In genomic region chr19:41261474-41262190, GRCh38 we compare ENCODE assay signal across 8 cellular contexts. TPM values are rescaled to one million over a fixed set of nuclear protein-coding genes. Genes with fewer than 3 reads are reported as not detected.
DNase-seq lines count a peak whose midpoint lies in the region; ATAC-seq and TF ChIP-seq lines count a peak whose summit lies in the region.

No MANE protein-coding gene starts in this region.

- peak overlapping the region; percentile 90 for H3K56ac ChIP-seq in mesendoderm (ENCODE audit: low read length)

- H3K27ac ChIP-seq in heart right ventricle (peak overlapping the region; percentile 88 to 99 (median 96)), breast epithelium (peak overlapping the region; percentile 98 to 100), mesendoderm (ENCODE audit: low read depth, low read length) (no peak overlapping the region), uterus (peak overlapping the region; percentile 94 to 98)

- 58 to 60% methylated on average over 10 of the region's 10 CpGs for WGBS in heart right ventricle, 2 donors
- no CpG with 5 or more reads among the region's 10 CpGs for WGBS in mesendoderm (ENCODE audit: extremely low coverage, insufficient coverage, low lambda C conversion rate)

- H2AK5ac ChIP-seq in mesendoderm (ENCODE audit: low read length) = no peak overlapping the region

- peak in 1 of 2 donors; percentile 14 for DNase-seq in heart right ventricle
- DNase-seq in left cardiac atrium = no peak
- no peak for DNase-seq in breast epithelium (ENCODE audit: low spot score in 2 of 2)
- no peak for DNase-seq in mesendoderm
- DNase-seq in uterus = no peak
- DNase-seq in amygdala (lab: John Stamatoyannopoulos, UW) = no peak

- H3K4me3 ChIP-seq in heart right ventricle (peak overlapping the region; percentile 44 to 81 (median 64)), breast epithelium (peak overlapping the region; percentile 73 to 87 (median 75)), mesendoderm (ENCODE audit: low read length) (no peak overlapping the region), uterus (peak overlapping the region; percentile 60 to 80)

- no peak overlapping the region for H2BK5ac ChIP-seq in mesendoderm (ENCODE audit: low read length)

- intact Hi-C loops in heart right ventricle (cut with DNase I) (loop anchor here in 7 of 10 donors (1.0 to 10.0 kb wide), 9 partner anchors 34 to 597 kb away; partner anchors contain the start of genes B9D2 (in 1 of the 7) and TGFB1 (in 1 of the 7)), left cardiac atrium (cut with DNase I) (loop anchor here (1.0 to 2.0 kb wide), 3 partner anchors 35 to 57 kb away; no protein-coding TSS in a partner anchor), breast epithelium (cut with DNase I; ENCODE audit: low total_unique reads) (no loop called here), uterus (cut with DNase I; ENCODE audit: low total_unique reads) (loop anchor here (5.0 kb wide), 1 partner anchor 59 kb away; no protein-coding TSS in a partner anchor)

- H3K79me2 ChIP-seq in mesendoderm (ENCODE audit: control insufficient read depth, insufficient read depth, low read length) = peaks cover 24% of the 10 kb centered on the region

- peak overlapping the region; percentile 69 for H3K9ac ChIP-seq in mesendoderm (ENCODE audit: low read length)

- H3K4me2 ChIP-seq in mesendoderm (ENCODE audit: low read length) = peak overlapping the region; percentile 58

- H3K23ac ChIP-seq in mesendoderm (ENCODE audit: low read length) = no peak overlapping the region

- H3K27me3 ChIP-seq in heart right ventricle (no peaks in the 10 kb centered on the region), breast epithelium (no peaks in the 10 kb centered on the region), mesendoderm (ENCODE audit: insufficient read depth, low read length, poor library complexity) (no peaks in the 10 kb centered on the region), uterus (no peaks in the 10 kb centered on the region)

- H3K4me1 ChIP-seq in heart right ventricle (peaks cover 6 to 25% (median 14%) of the 10 kb centered on the region in 9 donors), breast epithelium (peaks cover 0 to 6% of the 10 kb centered on the region in 2 donors), mesendoderm (ENCODE audit: control insufficient read depth, low read depth, low read length) (peaks cover 1% of the 10 kb centered on the region), uterus (peaks cover 0 to 5% of the 10 kb centered on the region in 2 donors)

- no peak overlapping the region for H2BK120ac ChIP-seq in mesendoderm (ENCODE audit: low read depth, low read length)

- no peak for ATAC-seq in heart right ventricle
- no peak for ATAC-seq in left cardiac atrium
- no peak for ATAC-seq in GM19395 (IDR thresholded peaks at IDR 0.05; ENCODE audit: unreplicated experiment)
- ATAC-seq in HG03354 (IDR thresholded peaks at IDR 0.05; ENCODE audit: poor library complexity, severe bottlenecking, unreplicated experiment) = no peak

- no peak overlapping the region for H4K5ac ChIP-seq in mesendoderm (ENCODE audit: low read length)

- no peak overlapping the region for H3K18ac ChIP-seq in mesendoderm (ENCODE audit: low read length)

- no peak overlapping the region for H3K4ac ChIP-seq in mesendoderm (ENCODE audit: low read depth, low read length)

- H3K79me1 ChIP-seq in mesendoderm (ENCODE audit: low read length) = no peaks in the 10 kb centered on the region

- TF ChIP-seq POLR2A in breast epithelium (IDR thresholded peaks at IDR 0.05) (no peak), uterus (IDR thresholded peaks at IDR 0.05) (no peak)

- H3K36me3 ChIP-seq in heart right ventricle = peaks cover 0 to 34% (median 8%) of the 10 kb centered on the region in 9 donors
- H3K36me3 ChIP-seq in breast epithelium = no peaks in the 10 kb centered on the region
- peaks cover 2% of the 10 kb centered on the region for H3K36me3 ChIP-seq in mesendoderm (ENCODE audit: control insufficient read depth, insufficient read depth, low read length)
- no peaks in the 10 kb centered on the region for H3K36me3 ChIP-seq in uterus

- no peak overlapping the region for H2BK15ac ChIP-seq in mesendoderm (replicated peaks; ENCODE audit: low read depth)

- no peaks in the 10 kb centered on the region for H3K9me3 ChIP-seq in heart right ventricle
- no peaks in the 10 kb centered on the region for H3K9me3 ChIP-seq in breast epithelium
- H3K9me3 ChIP-seq in uterus = no peaks in the 10 kb centered on the region

- H4K8ac ChIP-seq in mesendoderm (ENCODE audit: low read depth, low read length) = no peak overlapping the region

- TF ChIP-seq CTCF in heart right ventricle (IDR thresholded peaks at IDR 0.05) = no peak
- TF ChIP-seq CTCF in breast epithelium (IDR thresholded peaks at IDR 0.05) = no peak
- no peak for TF ChIP-seq CTCF in uterus (IDR thresholded peaks at IDR 0.05)

RNA-seq across cellular contexts. Expression of gene HNRNPUL1, which starts 2.5 kb away (rescaled TPM):
- 100 to 1,000 TPM; 101 to 151 (median 108) TPM for total RNA-seq in heart right ventricle
- 10 to 100 TPM; 55.5 to 65.6 TPM for polyA plus RNA-seq in heart right ventricle
- total RNA-seq in left cardiac atrium = 100 to 1,000 TPM; 116 to 147 TPM
- 100 to 1,000 TPM; 116 to 146 (median 125) TPM for total RNA-seq in breast epithelium
- polyA plus RNA-seq in mesendoderm (2013, experiment 1 of 2) = 241 TPM
- polyA plus RNA-seq in mesendoderm (2013, experiment 2 of 2) = 240 TPM
- total RNA-seq in uterus = 100 to 1,000 TPM in 2 of 4 donors, 10 to 100 TPM in 2; 49.7 to 219 (median 87.4) TPM

RNA-seq across cellular contexts. Expression of gene AXL, which starts 42.6 kb away (rescaled TPM):
- total RNA-seq in heart right ventricle (10 to 100 TPM in 4 of 10 donors, 1 to 10 TPM in 6; 6.5 to 22.8 (median 9.8) TPM), left cardiac atrium (10 to 100 TPM; 27.5 to 31.8 TPM), breast epithelium (10 to 100 TPM; 29.0 to 89.8 (median 36.4) TPM), uterus (10 to 100 TPM; 22.3 to 86.5 (median 60.6) TPM)
- polyA plus RNA-seq in heart right ventricle = 10 to 100 TPM in 1 of 2 donors, 1 to 10 TPM in 1; 7.9 to 13.0 TPM
- 17.2 TPM for polyA plus RNA-seq in mesendoderm (2013, experiment 1 of 2)
- 18.3 TPM for polyA plus RNA-seq in mesendoderm (2013, experiment 2 of 2)

RNA-seq across cellular contexts. Expression of gene CCDC97, which starts 48.3 kb away (rescaled TPM):
- total RNA-seq in heart right ventricle (10 to 100 TPM; 12.6 to 19.2 (median 16.4) TPM), left cardiac atrium (10 to 100 TPM; 18.0 to 18.6 TPM), breast epithelium (10 to 100 TPM; 15.4 to 15.7 (median 15.4) TPM), uterus (10 to 100 TPM in 2 of 4 donors, 1 to 10 TPM in 2; 4.4 to 38.0 (median 10.8) TPM)
- 10 to 100 TPM; 11.3 to 11.5 TPM for polyA plus RNA-seq in heart right ventricle
- polyA plus RNA-seq in mesendoderm (2013, experiment 1 of 2) = 33.2 TPM
- polyA plus RNA-seq in mesendoderm (2013, experiment 2 of 2) = 32.2 TPM
